Comparison of ENCODE assay signal across 3 cellular contexts in genomic region chr10:90821864-90822263, GRCh38. TPM values are rescaled to one million over a fixed set of nuclear protein-coding genes. Genes with fewer than 3 reads are reported as not detected.
"Had no signal": no experiment of that assay in that cellular context is flagged by ENCODE, and none has a peak within 500 bp of the region (broad histone marks: within the 10 kb centered on the region; RNA-seq: fewer than 3 reads in every experiment).

No MANE protein-coding gene starts in this region.

RNA-seq across cellular contexts. Expression of gene HTR7, which starts 36.0 kb away (rescaled TPM):
- total RNA-seq: HT-29 had no signal
- polyA plus RNA-seq: HepG2, IgD-negative memory B cell had no signal
